In the genomic region with DNA sequence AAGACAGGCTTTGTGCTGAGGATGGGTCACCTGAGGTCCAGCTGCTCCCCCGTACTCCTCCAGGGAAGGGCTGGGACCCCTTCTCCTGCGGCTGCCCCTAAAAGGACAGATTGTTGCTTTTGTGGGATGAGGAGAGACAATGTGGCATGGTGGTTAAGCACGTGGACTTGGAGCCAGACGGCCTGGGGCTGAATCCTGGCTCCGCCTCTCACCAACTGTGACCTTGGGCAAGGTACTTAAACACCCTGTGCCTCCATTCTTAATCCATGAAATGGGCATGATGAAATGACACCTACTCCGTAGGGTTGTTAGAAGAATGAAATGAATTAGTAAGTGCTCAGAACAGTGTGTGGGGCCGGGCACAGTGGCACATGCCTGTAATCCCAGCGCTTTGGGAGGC, we compare ENCODE assay signal across 29 cellular contexts. TPM values are rescaled to one million over a fixed set of nuclear protein-coding genes. Genes with fewer than 3 reads are reported as not detected.
A peak's percentile ranks its signal among the peaks of the same experiment; 100 is the strongest.
DNase-seq lines count a peak whose midpoint lies in the region; ATAC-seq, FAIRE-seq and TF ChIP-seq lines count a peak whose summit lies in the region.
"Had no signal": no experiment of that assay in that cellular context is flagged by ENCODE, and none has a peak within 500 bp of the region (broad histone marks: within the 10 kb centered on the region; RNA-seq: fewer than 3 reads in every experiment).

No MANE protein-coding gene starts in this region.

- H4K20me1 ChIP-seq in HepG2 (ENCODE audit: insufficient read depth, low read length) (no peaks in the 10 kb centered on the region), OCI-LY3 (ENCODE audit: insufficient read depth, low read length) (no peaks in the 10 kb centered on the region)

- no peaks in the 10 kb centered on the region for H3K36me3 ChIP-seq in HepG2 (replicated peaks in 1 of 2; ENCODE audit: control insufficient read depth in 1 of 2, insufficient read depth in 2 of 2, low read length in 2 of 2)
- no peaks in the 10 kb centered on the region for H3K36me3 ChIP-seq in right lobe of liver
- H3K36me3 ChIP-seq in OCI-LY3 (replicated peaks; ENCODE audit: low read depth, low read length), result no peaks in the 10 kb centered on the region
- H3K36me3 ChIP-seq in uterus, result no peaks in the 10 kb centered on the region
- H3K36me3 ChIP-seq: brain microvascular endothelial cell, left ventricle myocardium inferior, pancreas, suprapubic skin, vagina had no signal

- H3K79me2 ChIP-seq in HepG2 (ENCODE audit: insufficient read depth, low read length) (no peaks in the 10 kb centered on the region), OCI-LY3 (ENCODE audit: low read length) (peaks cover 15% of the 10 kb centered on the region)

- CTCF ChIA-PET in HepG2 (lab: Yijun Ruan, JAX; ENCODE audit: low intra/inter-chr PET ratio, low total read pairs), result no interaction called here

- H3K4me1 ChIP-seq in HepG2 (ENCODE audit: insufficient read depth, low read length) (peaks cover 16% of the 10 kb centered on the region), right lobe of liver (peaks cover 0 to 10% (median 0%) of the 10 kb centered on the region in 4 donors), OCI-LY3 (ENCODE audit: low read length) (peaks cover 51% of the 10 kb centered on the region), uterus (no peaks in the 10 kb centered on the region)
- H3K4me1 ChIP-seq: pancreas had no signal

- H3K27ac ChIP-seq in HepG2 (ENCODE audit: extremely low read length, insufficient read depth, low read length) (no peak overlapping the region), right lobe of liver (no peak overlapping the region), OCI-LY3 (ENCODE audit: low read length) (peak overlapping the region; percentile 97), uterus (no peak overlapping the region)
- H3K27ac ChIP-seq: brain microvascular endothelial cell, left ventricle myocardium inferior, pancreas, PC-9, suprapubic skin, vagina had no signal

- in situ Hi-C loops in HepG2 (cut with HindIII; ENCODE audit: extremely low pct_ligation_motif_present, low pct_unique_long_range_greater_than_20kb), result loop anchor here (5.0 to 25.0 kb wide), 3 partner anchors 372 to 702 kb away; a partner anchor contains a TSS

- POLR2A ChIA-PET in HepG2 (lab: Yijun Ruan, JAX), result no interaction called here

- no peak for TF ChIP-seq CTCF in HepG2 (CRISPR knock-in tag; IDR thresholded peaks at IDR 0.05)
- TF ChIP-seq CTCF in right lobe of liver (IDR thresholded peaks at IDR 0.05), result no peak
- no peak for TF ChIP-seq CTCF in OCI-LY3 (IDR thresholded peaks at IDR 0.05; ENCODE audit: low read depth, low read length)
- TF ChIP-seq CTCF in uterus (IDR thresholded peaks at IDR 0.05), result no peak

- no peak for ATAC-seq in HepG2
- ATAC-seq in right lobe of liver, result no peak
- ATAC-seq in memory B cell (ENCODE audit: low read depth), result no peak
- ATAC-seq in GM21723 (IDR thresholded peaks at IDR 0.05; ENCODE audit: unreplicated experiment), result no peak
- ATAC-seq: activated CD8-positive, alpha-beta memory T cell treated with anti-CD3 and anti-CD28 coated beads, Interleukin-2, amount 10 ng/mL, durations not matched to agents 7 days and 5 days; activated T-cell treated with anti-CD3 and anti-CD28 coated beads, Interleukin-2, amount 50 U/mL, for 72 hours had no signal

- H3K9me3 ChIP-seq in HepG2 (ENCODE audit: low read length), result no peaks in the 10 kb centered on the region
- no peaks in the 10 kb centered on the region for H3K9me3 ChIP-seq in right lobe of liver
- H3K9me3 ChIP-seq in OCI-LY3 (ENCODE audit: insufficient read depth, low read length), result no peaks in the 10 kb centered on the region
- H3K9me3 ChIP-seq in uterus, result no peaks in the 10 kb centered on the region
- H3K9me3 ChIP-seq: left ventricle myocardium inferior, pancreas, suprapubic skin, vagina had no signal

- H3K9me3 Mint-ChIP-seq in memory B cell, result no peaks in the 10 kb centered on the region
- H3K9me3 Mint-ChIP-seq: activated T-cell treated with anti-CD3 and anti-CD28 coated beads, Interleukin-2, amount 50 U/mL, for 72 hours; CD8-positive, alpha-beta memory T cell; mesothelial cell of epicardium; natural killer cell treated with Interleukin-12 subunit alpha and Interleukin-12 subunit beta and Interleukin-15 and Interleukin-18, amount 100 ng/mL, for 72 hours; WTC11 had no signal

- no peaks in the 10 kb centered on the region for H3K27me3 Mint-ChIP-seq in memory B cell
- H3K27me3 Mint-ChIP-seq: activated CD8-positive, alpha-beta memory T cell treated with anti-CD3 and anti-CD28 coated beads, Interleukin-2, amount 10 ng/mL, durations not matched to agents 7 days and 5 days; natural killer cell treated with Interleukin-12 subunit alpha and Interleukin-12 subunit beta and Interleukin-15 and Interleukin-18, amount 100 ng/mL, for 72 hours had no signal

- H2AFZ ChIP-seq in HepG2 (ENCODE audit: low read length), result no peak overlapping the region
- H2AFZ ChIP-seq in OCI-LY3 (ENCODE audit: low read depth, low read length), result no peak overlapping the region
- H2AFZ ChIP-seq: PC-9 had no signal

- peaks cover 29% of the 10 kb centered on the region for H3K4me1 Mint-ChIP-seq in memory B cell

- H3K9ac ChIP-seq in HepG2 (ENCODE audit: insufficient read depth, low read depth, low read length), result no peak overlapping the region
- H3K9ac ChIP-seq in OCI-LY3 (ENCODE audit: low read length), result peak overlapping the region; percentile 73

- intact Hi-C loops in HepG2 (cut with micrococcal nuclease; ENCODE audit: unreplicated experiment), result loop anchor here (5.0 kb wide), 4 partner anchors 117 to 702 kb away; a partner anchor contains a TSS
- intact Hi-C loops in right lobe of liver (cut with DNase I), result no loop called here
- intact Hi-C loops in uterus (cut with DNase I; ENCODE audit: low total_unique reads), result no loop called here

- no peak for FAIRE-seq in HepG2 (lab: Jason Lieb, UNC)
- FAIRE-seq: pancreas had no signal

- no peak for TF ChIP-seq POLR2A in HepG2 (IDR thresholded peaks at IDR 0.05; ENCODE audit: insufficient read depth in 1 of 2, low read depth in 2 of 2, low read length in 2 of 2)
- no peak for TF ChIP-seq POLR2A in right lobe of liver (IDR thresholded peaks at IDR 0.05)
- no peak for TF ChIP-seq POLR2A in uterus (IDR thresholded peaks at IDR 0.05)

- no peak overlapping the region for H3K4me3 ChIP-seq in HepG2 (replicated peaks in 1 of 3; ENCODE audit: insufficient read depth in 1 of 3, low read depth in 2 of 3, low read length in 3 of 3)
- no peak overlapping the region for H3K4me3 ChIP-seq in right lobe of liver
- H3K4me3 ChIP-seq in OCI-LY3 (ENCODE audit: low read length), result peak overlapping the region; percentile 78
- no peak overlapping the region for H3K4me3 ChIP-seq in uterus
- H3K4me3 ChIP-seq: left ventricle myocardium inferior, pancreas, PC-9, suprapubic skin, vagina had no signal

- DNase-seq in HepG2 (ENCODE audit: low spot score) (no peak), right lobe of liver (no peak), memory B cell (ENCODE audit: low spot score in 2 of 2) (no peak), uterus (no peak), SHP77 (lab: John Stamatoyannopoulos, UW) (no peak), globus pallidus (ENCODE audit: low spot score) (no peak)
- DNase-seq: activated CD8-positive, alpha-beta memory T cell treated with anti-CD3 and anti-CD28 coated beads, Interleukin-2, amount 10 ng/mL, durations not matched to agents 7 days and 5 days; activated naive CD4-positive, alpha-beta T cell; activated T-cell treated with anti-CD3 and anti-CD28 coated beads, Interleukin-2, amount 50 U/mL, for 72 hours; brain microvascular endothelial cell; CD8-positive, alpha-beta memory T cell; HCEC 1CT; NCI-H1417; NCI-H2081; NCI-H345; NCI-H82; PC-9; stimulated activated CD4-positive, alpha-beta T cell treated with anti-CD3 and anti-CD28 coated beads, Interleukin-2, amount 100 ng/mL, for 48 hours; SW 1271; T-helper 9 cell had no signal

- peak overlapping the region; percentile 90 for H3K27ac Mint-ChIP-seq in memory B cell
- H3K27ac Mint-ChIP-seq: activated CD8-positive, alpha-beta memory T cell treated with anti-CD3 and anti-CD28 coated beads, Interleukin-2, amount 10 ng/mL, durations not matched to agents 7 days and 5 days; activated T-cell treated with anti-CD3 and anti-CD28 coated beads, Interleukin-2, amount 50 U/mL, for 72 hours; mesothelial cell of epicardium; natural killer cell treated with Interleukin-12 subunit alpha and Interleukin-12 subunit beta and Interleukin-15 and Interleukin-18, amount 100 ng/mL, for 72 hours; WTC11 had no signal

- H3K36me3 Mint-ChIP-seq in memory B cell, result no peaks in the 10 kb centered on the region
- H3K36me3 Mint-ChIP-seq: activated CD8-positive, alpha-beta memory T cell treated with anti-CD3 and anti-CD28 coated beads, Interleukin-2, amount 10 ng/mL, durations not matched to agents 7 days and 5 days; CD8-positive, alpha-beta memory T cell; mesothelial cell of epicardium; natural killer cell treated with Interleukin-12 subunit alpha and Interleukin-12 subunit beta and Interleukin-15 and Interleukin-18, amount 100 ng/mL, for 72 hours; WTC11 had no signal

- peak overlapping the region; percentile 78 for H3K4me3 Mint-ChIP-seq in memory B cell
- H3K4me3 Mint-ChIP-seq: activated CD8-positive, alpha-beta memory T cell treated with anti-CD3 and anti-CD28 coated beads, Interleukin-2, amount 10 ng/mL, durations not matched to agents 7 days and 5 days; activated T-cell treated with anti-CD3 and anti-CD28 coated beads, Interleukin-2, amount 50 U/mL, for 72 hours; CD8-positive, alpha-beta memory T cell; mesothelial cell of epicardium; natural killer cell treated with Interleukin-12 subunit alpha and Interleukin-12 subunit beta and Interleukin-15 and Interleukin-18, amount 100 ng/mL, for 72 hours; WTC11 had no signal

- H3K4me2 ChIP-seq in HepG2 (ENCODE audit: low read depth, low read length), result no peak overlapping the region
- peak overlapping the region; percentile 99 for H3K4me2 ChIP-seq in OCI-LY3 (ENCODE audit: low read length)
- H3K4me2 ChIP-seq: PC-9 had no signal

- no TSS peak for BruUV-seq in HepG2 (replicated peaks; lab: Mats Ljungman, UMichigan)

- TF ChIP-seq RAD21 in HepG2 (CRISPR knock-in tag; IDR thresholded peaks at IDR 0.05), result no peak

- no peak for TF ChIP-seq EP300 in HepG2 (IDR thresholded peaks at IDR 0.05; ENCODE audit: low read depth in 2 of 2, low read length in 2 of 2)
- TF ChIP-seq EP300 in HepG2 (CRISPR knock-in tag; IDR thresholded peaks at IDR 0.05; ENCODE audit: borderline replicate concordance), result no peak

- peaks cover 2 to 33% of the 10 kb centered on the region in 2 experiments; a peak in 4 of 5 replicates for H3K27me3 ChIP-seq in HepG2 (ENCODE audit: control insufficient read depth in 1 of 2, insufficient read depth in 2 of 2, low read length in 2 of 2)
- H3K27me3 ChIP-seq in right lobe of liver, result no peaks in the 10 kb centered on the region
- no peaks in the 10 kb centered on the region for H3K27me3 ChIP-seq in OCI-LY3 (ENCODE audit: low read depth, low read length)
- H3K27me3 ChIP-seq in uterus, result no peaks in the 10 kb centered on the region
- H3K27me3 ChIP-seq: brain microvascular endothelial cell, pancreas, suprapubic skin, vagina had no signal

- 61% methylated on average over 8 of the region's 8 CpGs for WGBS in HepG2 (ENCODE audit: low lambda C conversion rate)
- 67% methylated on average over 7 of the region's 8 CpGs for whole genome bisulfite sequencing in right lobe of liver (ENCODE audit: insufficient coverage, low coverage, low lambda C conversion rate, missing lambda C conversion rate)

RNA-seq across cellular contexts. Expression of a gene that starts 39.6 kb away (rescaled TPM):
- 0.13 TPM in 1 of 2 replicates, not detected in the other for total RNA-seq in HepG2 (2016; rRNA removed; fragmentation: Illumina TruSeq; extraction: Trizol)
- total RNA-seq in HepG2 (2016; cell fraction: cytosol; rRNA removed; fragmentation: Illumina TruSeq; extraction: Trizol; ENCODE audit: low read depth), result under 0.01 TPM in 1 of 2 replicates, not detected in the other
- 0.06 TPM in 1 of 2 replicates, not detected in the other for total RNA-seq in HepG2 (2016; cell fraction: insoluble cytoplasmic fraction; rRNA removed; fragmentation: Illumina TruSeq; extraction: Trizol)
- not detected in 2 replicates for total RNA-seq in HepG2 (2016; cell fraction: membrane; rRNA removed; fragmentation: Illumina TruSeq; extraction: Trizol)
- not detected in 2 replicates for total RNA-seq in HepG2 (2016; cell fraction: nucleus; rRNA removed; fragmentation: Illumina TruSeq; extraction: Trizol)
- polyA plus RNA-seq in HepG2 (2011; rRNA removed), result 0.18 and 0.63 TPM in 2 replicates
- 0.31 and 0.46 TPM in 2 replicates for polyA plus RNA-seq in HepG2 (2011; cell fraction: cytosol; rRNA removed)
- 1.1 and 2.2 TPM in 2 replicates for polyA plus RNA-seq in HepG2 (2011; cell fraction: nucleus; rRNA removed)
- polyA plus RNA-seq in HepG2 (2012), result 1.6 and 2.5 TPM in 2 replicates
- polyA plus RNA-seq in HepG2 (2016; cell fraction: cytosol; fragmentation: Illumina TruSeq; extraction: Trizol; ENCODE audit: low read depth), result not detected in 2 replicates
- not detected in 2 replicates for polyA plus RNA-seq in HepG2 (2016; cell fraction: insoluble cytoplasmic fraction; fragmentation: Illumina TruSeq; extraction: Trizol; ENCODE audit: low read depth)
- not detected in 2 replicates for polyA plus RNA-seq in HepG2 (2016; cell fraction: membrane; fragmentation: Illumina TruSeq; extraction: Trizol; ENCODE audit: low read depth)
- not detected in 2 replicates for polyA plus RNA-seq in HepG2 (2016; cell fraction: nucleus; fragmentation: Illumina TruSeq; extraction: Trizol; ENCODE audit: insufficient read depth, low read depth)
- 4.0 and 7.0 TPM in 2 replicates for polyA minus RNA-seq in HepG2 (2011; rRNA and poly(A)+ RNA removed; ENCODE audit: low replicate concordance)
- not detected in 2 replicates for polyA minus RNA-seq in HepG2 (2011; cell fraction: cytosol; rRNA and poly(A)+ RNA removed)
- polyA minus RNA-seq in HepG2 (2011; cell fraction: nucleus; rRNA and poly(A)+ RNA removed), result 1.1 and 2.3 TPM in 2 replicates
- total RNA-seq in right lobe of liver, result 10 to 100 TPM; 11.1 to 23.1 (median 17.7) TPM
- 10 to 100 TPM; 11.2 to 39.4 (median 18.8) TPM for total RNA-seq in uterus

Comparison
In these comparisons a context has a peak if more than half of its experiments do, and no peak if none do; other contexts are left out.
1. RNA of a gene that starts 39.6 kb away (total RNA-seq): 11.2 to 39.4 TPM in uterus and 11.1 to 23.1 TPM in right lobe of liver; under 0.01 to 0.13 TPM in HepG2; every median in the first group is over 10 times any median in the second.